8 cellular contexts compared by ENCODE assay signal in genomic region chr19:39406656-39407393, GRCh38. TPM values are rescaled to one million over a fixed set of nuclear protein-coding genes. Genes with fewer than 3 reads are reported as not detected.
DNase-seq lines count a peak whose midpoint lies in the region; ATAC-seq and TF ChIP-seq lines count a peak whose summit lies in the region.

Gene ZFP36 (plus strand): TSS chr19:39406847. CDS start chr19:39406905, 58 bp downstream.

- intact Hi-C loops in T-helper 1 cell treated with Interleukin-12 subunit alpha and Interleukin-12 subunit beta and Interleukin-4 antibody, amounts not matched to agents 30 ng/mL and 1 ng/mL, for 36 hours (cut with micrococcal nuclease), result loop anchor here (1.0 kb wide), 1 partner anchor 66 kb away; no protein-coding TSS in a partner anchor
- intact Hi-C loops in left cardiac atrium (cut with DNase I) (no loop called here), prostate gland (cut with DNase I) (no loop called here), upper lobe of right lung (cut with DNase I) (no loop called here)

- H3K36me3 ChIP-seq in prostate gland (peaks cover 8% of the 10 kb centered on the region in 2 donors), upper lobe of right lung (peaks cover 18% of the 10 kb centered on the region)

- no peaks in the 10 kb centered on the region for H3K9me3 ChIP-seq in prostate gland
- H3K9me3 ChIP-seq in upper lobe of right lung, result no peaks in the 10 kb centered on the region

- peak; percentile 96 for TF ChIP-seq POLR2A in prostate gland (IDR thresholded peaks at IDR 0.05)

- DNase-seq in NCI-H82 (lab: John Stamatoyannopoulos, UW) (peak; percentile 77), NCI-H82 treated with DMSO at 0.1 percent for 48 hours (lab: John Stamatoyannopoulos, UW; ENCODE audit: unreplicated experiment) (no peak), M059J (ENCODE audit: low read depth) (peak; percentile 83), left cardiac atrium (peak; percentile 92), prostate gland (ENCODE audit: low spot score) (peak; percentile 92), upper lobe of right lung (peak; percentile 95)

- peaks cover 8% of the 10 kb centered on the region for H3K4me1 ChIP-seq in prostate gland (replicated peaks)
- peaks cover 39% of the 10 kb centered on the region for H3K4me1 ChIP-seq in upper lobe of right lung

- peak within 1 kb of the TSS; percentile 94 for H3K27ac ChIP-seq in adipose tissue (ENCODE audit: low read depth, low read length)
- peak within 1 kb of the TSS; percentile 100 for H3K27ac ChIP-seq in prostate gland
- peak within 1 kb of the TSS; percentile 100 for H3K27ac ChIP-seq in upper lobe of right lung

- H3K4me3 ChIP-seq in prostate gland, result peak within 1 kb of the TSS; percentile 75 to 90
- H3K4me3 ChIP-seq in upper lobe of right lung, result peak within 1 kb of the TSS; percentile 97

- 1% methylated on average over 54 to 55 of the region's 55 CpGs for WGBS in adipose tissue, 3 donors
- WGBS in prostate gland, result under 1% methylated on average over 47 of the region's 55 CpGs

- H3K27me3 ChIP-seq in prostate gland (replicated peaks; ENCODE audit: insufficient read depth) (no peaks in the 10 kb centered on the region), upper lobe of right lung (no peaks in the 10 kb centered on the region)

- TF ChIP-seq CTCF in prostate gland (IDR thresholded peaks at IDR 0.05) (no peak), upper lobe of right lung (IDR thresholded peaks at IDR 0.05) (no peak)

- ATAC-seq in left cardiac atrium (peak; percentile 45 to 49), upper lobe of right lung (peak; percentile 53)

RNA-seq across cellular contexts. Expression of gene ZFP36, which starts in this region (rescaled TPM):
- total RNA-seq in M059J (2014; rRNA removed; shearing (Covaris generic)), result 6.0 and 10.8 TPM in 2 replicates
- total RNA-seq in T-helper 1 cell treated with Interleukin-12 subunit alpha and Interleukin-12 subunit beta and Interleukin-4 antibody, amounts not matched to agents 30 ng/mL and 1 ng/mL, for 36 hours, result 74.5 and 80.1 TPM in 2 replicates
- polyA plus RNA-seq in adipose tissue, result 1,000 to 10,000 TPM in 2 of 3 donors, 10 to 100 TPM in 1; 80.2 to 1,764 (median 1,356) TPM
- total RNA-seq in left cardiac atrium (100 to 1,000 TPM in 1 of 2 donors, 10 to 100 TPM in 1; 93.5 to 156 TPM), prostate gland (100 to 1,000 TPM in 1 of 2 donors, 10 to 100 TPM in 1; 96.5 to 170 TPM), upper lobe of right lung (224 TPM)
